20 cellular contexts compared by ENCODE assay signal in the genomic region with DNA sequence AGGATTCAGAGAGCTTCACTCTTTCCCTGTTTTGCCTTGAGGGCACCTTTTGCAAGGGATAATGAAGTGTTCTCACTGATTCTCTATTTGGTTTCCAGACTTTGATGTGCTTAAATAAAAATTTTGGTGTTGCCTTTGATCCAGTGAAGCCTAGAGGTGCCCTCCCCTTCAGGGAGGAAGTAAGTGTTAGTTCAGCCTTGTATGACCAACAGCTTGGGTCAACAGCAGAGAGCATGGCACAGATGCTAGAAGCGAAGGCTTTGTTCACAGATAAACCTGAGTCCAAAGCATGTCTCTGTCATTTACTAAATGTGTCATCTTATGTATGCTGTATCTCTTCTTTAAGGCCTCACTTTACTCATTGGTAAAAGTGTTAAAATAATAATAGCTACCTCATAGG. TPM values are rescaled to one million over a fixed set of nuclear protein-coding genes. Genes with fewer than 3 reads are reported as not detected.
DNase-seq lines count a peak whose midpoint lies in the region; ATAC-seq, FAIRE-seq and TF ChIP-seq lines count a peak whose summit lies in the region.
"Had no signal": no experiment of that assay in that cellular context is flagged by ENCODE, and none has a peak within 500 bp of the region (broad histone marks: within the 10 kb centered on the region; RNA-seq: fewer than 3 reads in every experiment).

No MANE protein-coding gene starts in this region.

- no peaks in the 10 kb centered on the region for H3K36me3 Mint-ChIP-seq in endodermal cell (ENCODE audit: low read depth)

- BruUV-seq in HepG2 (replicated peaks; lab: Mats Ljungman, UMichigan): no TSS peak
- no TSS peak for BruUV-seq in GM12878 (replicated peaks; lab: Mats Ljungman, UMichigan)

- intact Hi-C loops in HepG2 (cut with micrococcal nuclease; ENCODE audit: unreplicated experiment) (no loop called here), right lobe of liver (cut with DNase I) (no loop called here), GM12878 (cut with micrococcal nuclease; ENCODE audit: unreplicated experiment) (no loop called here)

- no peaks in the 10 kb centered on the region for H4K20me1 ChIP-seq in HepG2 (ENCODE audit: insufficient read depth, low read length)
- H4K20me1 ChIP-seq in GM12878 (ENCODE audit: control insufficient read depth, insufficient read depth): no peaks in the 10 kb centered on the region
- H4K20me1 ChIP-seq: BLaER1 treated with 17β-estradiol and CSF1 and Interleukin-3, amounts not matched to agents 10 nM and 100 nM had no signal

- no peaks in the 10 kb centered on the region for H3K4me1 Mint-ChIP-seq in endodermal cell
- H3K4me1 Mint-ChIP-seq: IgD-negative memory B cell had no signal

- no peak for TF ChIP-seq POLR2A in HepG2 (IDR thresholded peaks at IDR 0.05; ENCODE audit: insufficient read depth in 1 of 2, low read depth in 2 of 2, low read length in 2 of 2)
- no peak for TF ChIP-seq POLR2A in right lobe of liver (IDR thresholded peaks at IDR 0.05)
- TF ChIP-seq POLR2A in GM12878 (IDR thresholded peaks at IDR 0.05; ENCODE audit: low read depth, low read length): no peak
- TF ChIP-seq POLR2A in H54 (IDR thresholded peaks at IDR 0.05; ENCODE audit: low read depth, low read length): no peak

- H2AFZ ChIP-seq in HepG2 (ENCODE audit: low read length) (no peak overlapping the region), GM12878 (ENCODE audit: control insufficient read depth, low read depth, low read length) (no peak overlapping the region)

- H3K27me3 Mint-ChIP-seq in endodermal cell (ENCODE audit: insufficient read depth): no peaks in the 10 kb centered on the region

- H3K9ac ChIP-seq in HepG2 (ENCODE audit: insufficient read depth, low read depth, low read length) (no peak overlapping the region), GM12878 (ENCODE audit: control insufficient read depth, insufficient read depth, low read length) (no peak overlapping the region), endodermal cell (ENCODE audit: extremely low read depth, low read length, poor library complexity, severe bottlenecking) (no peak overlapping the region)
- H3K9ac ChIP-seq: BLaER1 treated with 17β-estradiol and CSF1 and Interleukin-3, amounts not matched to agents 10 nM and 100 nM had no signal

- CTCF ChIA-PET in HepG2 (lab: Yijun Ruan, JAX; ENCODE audit: low intra/inter-chr PET ratio, low total read pairs) (no interaction called here), GM12878 (lab: Yijun Ruan, JAX) (interaction anchor here (1.0 to 2.0 kb wide), 7 partner anchors 10 to 392 kb away, joined by 3 to 9 read pairs (median 5); no protein-coding TSS in a partner anchor)

- H3K79me2 ChIP-seq in HepG2 (ENCODE audit: insufficient read depth, low read length): no peaks in the 10 kb centered on the region
- no peaks in the 10 kb centered on the region for H3K79me2 ChIP-seq in GM12878 (ENCODE audit: control insufficient read depth, insufficient read depth, low read length)

- H3K4me2 ChIP-seq in HepG2 (ENCODE audit: low read depth, low read length): no peak overlapping the region
- H3K4me2 ChIP-seq in GM12878 (ENCODE audit: control insufficient read depth, insufficient read depth): no peak overlapping the region

- POLR2A ChIA-PET in HepG2 (lab: Yijun Ruan, JAX): no interaction called here
- POLR2A ChIA-PET in GM12878 (lab: Charles Lee): no interaction called here

- TF ChIP-seq EP300 in HepG2 (IDR thresholded peaks at IDR 0.05; ENCODE audit: low read depth in 2 of 2, low read length in 2 of 2) (no peak), HepG2 (CRISPR knock-in tag; IDR thresholded peaks at IDR 0.05; ENCODE audit: borderline replicate concordance) (peak; percentile 50; the same call in 1 of the 2 replicates), GM12878 (IDR thresholded peaks at IDR 0.05; ENCODE audit: borderline replicate concordance in 1 of 2, control insufficient read depth in 1 of 2, low read depth in 2 of 2, low read length in 2 of 2) (no peak)

- peaks cover 2% of the 10 kb centered on the region for H3K9me3 Mint-ChIP-seq in endodermal cell
- H3K9me3 Mint-ChIP-seq: CD4-positive, alpha-beta T cell; HFFc6 had no signal

- no peak overlapping the region for H3K27ac Mint-ChIP-seq in endodermal cell
- H3K27ac Mint-ChIP-seq: CD4-positive, alpha-beta T cell; HFFc6; IgD-negative memory B cell had no signal

- H3K4me1 ChIP-seq in HepG2 (ENCODE audit: insufficient read depth, low read length) (peaks cover 9% of the 10 kb centered on the region), right lobe of liver (no peaks in the 10 kb centered on the region), GM12878 (ENCODE audit: control insufficient read depth, insufficient read depth, low read length) (no peaks in the 10 kb centered on the region), endodermal cell (ENCODE audit: control insufficient read depth, insufficient read depth, low read length) (no peaks in the 10 kb centered on the region)

- FAIRE-seq in HepG2 (lab: Jason Lieb, UNC) (no peak), GM12878 (lab: Jason Lieb, UNC) (no peak), H54 (lab: Jason Lieb, UNC) (no peak)
- FAIRE-seq: D721Med, GM12891, H1 had no signal

- no peak overlapping the region for H3K4me3 Mint-ChIP-seq in endodermal cell
- H3K4me3 Mint-ChIP-seq: CD4-positive, alpha-beta T cell; HFFc6; IgD-negative memory B cell had no signal

- H3K9me3 ChIP-seq in HepG2 (ENCODE audit: low read length): no peaks in the 10 kb centered on the region
- H3K9me3 ChIP-seq in right lobe of liver: no peaks in the 10 kb centered on the region
- H3K9me3 ChIP-seq in GM12878 (replicated peaks; ENCODE audit: control insufficient read depth, insufficient read depth, low read length): no peaks in the 10 kb centered on the region
- H3K9me3 ChIP-seq in endodermal cell (ENCODE audit: control insufficient read depth, low read length): no peaks in the 10 kb centered on the region

- ATAC-seq in HepG2 (peak; percentile 93), right lobe of liver (no peak), GM12878 (peak; percentile 53), HG03095 (IDR thresholded peaks at IDR 0.05; ENCODE audit: unreplicated experiment) (no peak)

- H3K27ac ChIP-seq in HepG2 (ENCODE audit: extremely low read length, insufficient read depth, low read length) (no peak overlapping the region), right lobe of liver (no peak overlapping the region), GM12878 (ENCODE audit: control insufficient read depth, insufficient read depth) (no peak overlapping the region), endodermal cell (ENCODE audit: low read depth, low read length) (no peak overlapping the region)
- H3K27ac ChIP-seq: BLaER1 treated with 17β-estradiol and CSF1 and Interleukin-3, amounts not matched to agents 10 nM and 100 nM had no signal

- TF ChIP-seq CTCF in HepG2 (CRISPR knock-in tag; IDR thresholded peaks at IDR 0.05) (no peak), right lobe of liver (IDR thresholded peaks at IDR 0.05) (no peak), GM12878 (IDR thresholded peaks at IDR 0.05 in 2 of 3, conservative IDR thresholded peaks at IDR 0.05 in 1 of 3; ENCODE audit: control insufficient read depth in 2 of 3, extremely low read depth in 1 of 3, insufficient read depth in 1 of 3, low read depth in 3 of 3, low read length in 3 of 3) (no peak), endodermal cell (conservative IDR thresholded peaks at IDR 0.05) (no peak)

- H3K27me3 ChIP-seq in HepG2 (ENCODE audit: control insufficient read depth in 1 of 2, insufficient read depth in 2 of 2, low read length in 2 of 2) (no peaks in the 10 kb centered on the region), right lobe of liver (no peaks in the 10 kb centered on the region), GM12878 (replicated peaks in 1 of 2; ENCODE audit: control insufficient read depth in 2 of 2, insufficient read depth in 2 of 2, low read length in 1 of 2) (no peaks in the 10 kb centered on the region), endodermal cell (ENCODE audit: control insufficient read depth, insufficient read depth, low read length, poor library complexity, severe bottlenecking) (no peaks in the 10 kb centered on the region)
- H3K27me3 ChIP-seq: BLaER1 treated with 17β-estradiol and CSF1 and Interleukin-3, amounts not matched to agents 10 nM and 100 nM had no signal

- no peak for TF ChIP-seq RAD21 in HepG2 (CRISPR knock-in tag; IDR thresholded peaks at IDR 0.05)
- TF ChIP-seq RAD21 in GM12878 (IDR thresholded peaks at IDR 0.05; ENCODE audit: insufficient read depth, low read depth, low read length): no peak

- H3K36me3 ChIP-seq in HepG2 (replicated peaks in 1 of 2; ENCODE audit: control insufficient read depth in 1 of 2, insufficient read depth in 2 of 2, low read length in 2 of 2) (no peaks in the 10 kb centered on the region), right lobe of liver (no peaks in the 10 kb centered on the region), GM12878 (ENCODE audit: control insufficient read depth in 2 of 2, insufficient read depth in 2 of 2, low read length in 1 of 2) (no peaks in the 10 kb centered on the region), endodermal cell (ENCODE audit: control insufficient read depth, insufficient read depth, low read length) (no peaks in the 10 kb centered on the region)
- H3K36me3 ChIP-seq: BLaER1 treated with 17β-estradiol and CSF1 and Interleukin-3, amounts not matched to agents 10 nM and 100 nM had no signal

- peak; percentile 75 for DNase-seq in HepG2 (ENCODE audit: low spot score)
- DNase-seq in right lobe of liver: no peak
- DNase-seq in MV-4-11 (lab: John Stamatoyannopoulos, UW): peak; percentile 28
- DNase-seq in GM12878 (ENCODE audit: low read depth, low spot score): no peak
- no peak for DNase-seq in endodermal cell
- no peak for DNase-seq in H54 (ENCODE audit: insufficient read length, low spot score)
- no peak for DNase-seq in D341Med (ENCODE audit: low spot score)
- DNase-seq: ACHN; CD4-positive, alpha-beta T cell; DMS79; HCEC 1CT; HFFc6; KG1 had no signal

- SMC1A ChIA-PET in GM12878 (lab: Charles Lee; ENCODE audit: uncharacterized antibody, unreplicated experiment): interaction anchor here (0.7 to 1.8 kb wide), 4 partner anchors 10 to 296 kb away, joined by 3 to 6 read pairs (median 5); no protein-coding TSS in a partner anchor

- RAD21 ChIA-PET in GM12878 (lab: Charles Lee; ENCODE audit: unreplicated experiment): interaction anchor here (1.7 kb wide), 1 partner anchor 296 kb away, joined by 4 read pairs; no protein-coding TSS in a partner anchor

- in situ Hi-C loops in HepG2 (cut with HindIII; ENCODE audit: extremely low pct_ligation_motif_present, low pct_unique_long_range_greater_than_20kb) (no loop called here), GM12878 (cut with MboI) (no loop called here)

- H3K4me3 ChIP-seq in HepG2 (replicated peaks in 1 of 3; ENCODE audit: insufficient read depth in 1 of 3, low read depth in 2 of 3, low read length in 3 of 3) (no peak overlapping the region), right lobe of liver (no peak overlapping the region), GM12878 (no peak overlapping the region), endodermal cell (ENCODE audit: low read length) (no peak overlapping the region)
- H3K4me3 ChIP-seq: BLaER1 treated with 17β-estradiol and CSF1 and Interleukin-3, amounts not matched to agents 10 nM and 100 nM had no signal

- 3% methylated on average over 1 of the region's 1 CpG for WGBS in HepG2 (ENCODE audit: low lambda C conversion rate)
- 63% methylated on average over 1 of the region's 1 CpG for WGBS in right lobe of liver (ENCODE audit: insufficient coverage, low coverage, low lambda C conversion rate, missing lambda C conversion rate)
- 0% methylated on average over 1 of the region's 1 CpG for WGBS in GM12878 (ENCODE audit: insufficient coverage, insufficient replicate concordance, low lambda C conversion rate, missing lambda C conversion rate)
- 88 to 100% methylated on average over 1 of the region's 1 CpG for WGBS in endodermal cell (ENCODE audit: insufficient coverage in 1 of 2, insufficient read length in 1 of 2), 2 experiments

RNA-seq across cellular contexts. Expression of gene STXBP6, which starts 52.8 kb away (rescaled TPM):
- total RNA-seq in HepG2 (2016; rRNA removed; fragmentation: Illumina TruSeq; extraction: Trizol) (35.3 and 43.2 TPM in 2 replicates), right lobe of liver (1 to 10 TPM in 4 of 6 experiments, under 1 TPM in 2; 0.55 to 1.7 (median 1.1) TPM), GM12878 (2014; rRNA removed) (1.9 and 2.0 TPM in 2 replicates), GM12878 (2014; rRNA removed; fragmentation: Illumina TruSeq; extraction: Trizol) (1.6 and 1.8 TPM in 2 replicates), GM12878 (2021) (1.5 and 1.7 TPM in 2 replicates), endodermal cell (1 to 10 TPM in 1 of 2 donors, under 1 TPM in 1; 0.64 to 1.5 TPM)
- total RNA-seq in HepG2 (2016; cell fraction: cytosol; rRNA removed; fragmentation: Illumina TruSeq; extraction: Trizol; ENCODE audit: low read depth): 21.2 TPM in 2 replicates
- total RNA-seq in HepG2 (2016; cell fraction: insoluble cytoplasmic fraction; rRNA removed; fragmentation: Illumina TruSeq; extraction: Trizol): 31.7 and 46.6 TPM in 2 replicates
- 28.9 and 30.6 TPM in 2 replicates for total RNA-seq in HepG2 (2016; cell fraction: membrane; rRNA removed; fragmentation: Illumina TruSeq; extraction: Trizol)
- 26.2 and 27.2 TPM in 2 replicates for total RNA-seq in HepG2 (2016; cell fraction: nucleus; rRNA removed; fragmentation: Illumina TruSeq; extraction: Trizol)
- polyA plus RNA-seq in HepG2 (2011; rRNA removed) (32.3 and 42.8 TPM in 2 replicates), GM12878 (2011; rRNA removed) (47.3 and 58.0 TPM in 2 replicates), GM12878 (2014; fragmentation: Illumina TruSeq; extraction: Trizol) (0.71 and 2.0 TPM in 2 replicates), GM12878 (2014; fragmentation: Nextera tagmentation; extraction: Ambion mirVana) (1 to 10 TPM; 1.2 to 1.8 TPM), GM12878 (2014; rRNA removed) (1.8 TPM in 2 replicates), GM12878 (2016; fragmentation: Nextera tagmentation; extraction: Ambion mirVana) (1 to 10 TPM; 1.9 to 2.8 TPM)
- 26.8 and 33.4 TPM in 2 replicates for polyA plus RNA-seq in HepG2 (2011; cell fraction: cytosol; rRNA removed)
- 10.0 and 11.5 TPM in 2 replicates for polyA plus RNA-seq in HepG2 (2011; cell fraction: nucleus; rRNA removed)
- polyA plus RNA-seq in HepG2 (2012): 25.5 and 27.7 TPM in 2 replicates
- polyA plus RNA-seq in HepG2 (2016; cell fraction: cytosol; fragmentation: Illumina TruSeq; extraction: Trizol; ENCODE audit: low read depth): 19.0 and 23.1 TPM in 2 replicates
- polyA plus RNA-seq in HepG2 (2016; cell fraction: insoluble cytoplasmic fraction; fragmentation: Illumina TruSeq; extraction: Trizol; ENCODE audit: low read depth): 51.3 and 53.4 TPM in 2 replicates
- 25.8 and 28.4 TPM in 2 replicates for polyA plus RNA-seq in HepG2 (2016; cell fraction: membrane; fragmentation: Illumina TruSeq; extraction: Trizol; ENCODE audit: low read depth)
- 24.0 and 27.2 TPM in 2 replicates for polyA plus RNA-seq in HepG2 (2016; cell fraction: nucleus; fragmentation: Illumina TruSeq; extraction: Trizol; ENCODE audit: insufficient read depth, low read depth)
- 3.0 and 26.4 TPM in 2 replicates for polyA minus RNA-seq in HepG2 (2011; rRNA and poly(A)+ RNA removed; ENCODE audit: low replicate concordance)
- 19.6 and 20.8 TPM in 2 replicates for polyA minus RNA-seq in HepG2 (2011; cell fraction: cytosol; rRNA and poly(A)+ RNA removed)
- 53.4 and 53.6 TPM in 2 replicates for polyA minus RNA-seq in HepG2 (2011; cell fraction: nucleus; rRNA and poly(A)+ RNA removed)
- 12.3 and 12.7 TPM in 2 replicates for total RNA-seq in GM12878 (2013; cell fraction: nucleolus; rRNA removed)
- polyA plus RNA-seq in GM12878 (2011; ENCODE audit: low read depth): 1.5 TPM
- polyA plus RNA-seq in GM12878 (2011; cell fraction: cytosol; rRNA removed): 22.5 and 28.7 TPM in 2 replicates
- polyA plus RNA-seq in GM12878 (2011; cell fraction: nucleus; rRNA removed): 18.2 and 19.0 TPM in 2 replicates
- 2.4 and 4.4 TPM in 2 replicates for polyA plus RNA-seq in GM12878 (2012)
- 21.7 and 26.0 TPM in 2 replicates for polyA minus RNA-seq in GM12878 (2011; rRNA and poly(A)+ RNA removed)
- 5.1 and 6.0 TPM in 2 replicates for polyA minus RNA-seq in GM12878 (2011; cell fraction: cytosol; rRNA and poly(A)+ RNA removed)
- 17.7 and 24.8 TPM in 2 replicates for polyA minus RNA-seq in GM12878 (2011; cell fraction: nucleus; rRNA and poly(A)+ RNA removed)
- polyA plus RNA-seq in endodermal cell (2013, experiment 1 of 2): 5.1 TPM
- polyA plus RNA-seq in endodermal cell (2013, experiment 2 of 2): 6.2 TPM
- total RNA-seq: CD4-positive, alpha-beta T cell; G401 had no signal
- polyA plus RNA-seq: IgD-negative memory B cell had no signal

Comparison
In these comparisons a context has a peak if more than half of its experiments do, and no peak if none do; other contexts are left out.
1. ATAC-seq: peak in HepG2 (single experiment) and GM12878 (single experiment); none in right lobe of liver (0 of 4) and HG03095 (single experiment).
2. DNase-seq: peak in HepG2 (single experiment) and MV-4-11 (single experiment); none in right lobe of liver (0 of 3), GM12878 (single experiment), endodermal cell (single experiment), H54 (single experiment) and D341Med (single experiment).
3. Of the 75 proteins assayed by ChIP-seq in both HepG2 and GM12878: peak only in HepG2: ASH2L and TCF7; only in GM12878: none; in both: none; in neither: 71; mixed calls (peak in some experiments, not most) for 2.